18 cellular contexts compared by ENCODE assay signal in the genomic region with DNA sequence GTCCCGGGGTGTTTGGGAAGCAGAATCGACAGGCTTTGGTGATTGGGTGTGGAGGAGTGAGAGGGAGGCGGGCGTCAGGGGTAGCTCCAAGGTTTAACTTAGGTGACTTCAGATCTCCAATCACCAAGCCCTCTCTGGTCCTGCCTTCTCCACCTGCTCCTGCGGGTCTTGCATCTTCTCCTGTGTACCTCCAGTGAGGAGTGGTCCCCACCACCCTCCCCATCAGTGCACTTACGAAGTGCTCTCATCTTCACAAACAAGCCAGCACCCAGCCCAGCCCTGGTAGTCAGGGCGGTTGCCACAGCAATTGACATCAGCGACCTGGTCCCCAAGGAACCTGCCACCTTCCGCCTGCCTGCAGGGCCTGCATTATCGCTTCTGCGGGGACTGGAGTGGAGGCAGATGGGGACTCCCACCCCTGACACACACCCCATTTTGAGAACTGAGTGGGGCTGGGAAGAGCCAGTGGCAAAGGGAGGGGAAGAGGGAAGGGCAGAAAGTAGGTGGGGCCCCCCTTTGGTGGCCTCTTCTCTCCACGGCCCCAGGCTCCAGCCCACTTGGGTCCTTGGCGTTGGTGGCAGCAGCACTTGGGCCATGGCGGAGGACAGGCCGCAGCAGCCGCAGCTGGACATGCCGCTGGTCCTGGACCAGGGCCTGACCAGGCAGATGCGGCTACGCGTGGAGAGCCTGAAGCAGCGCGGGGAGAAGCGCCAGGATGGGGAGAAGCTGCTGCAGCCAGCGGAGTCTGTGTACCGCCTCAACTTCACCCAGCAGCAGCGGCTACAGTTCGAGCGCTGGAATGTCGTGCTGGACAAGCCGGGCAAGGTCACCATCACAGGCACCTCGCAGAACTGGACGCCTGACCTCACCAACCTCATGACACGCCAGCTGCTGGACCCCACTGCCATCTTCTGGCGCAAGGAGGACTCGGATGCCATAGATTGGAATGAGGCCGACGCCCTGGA. TPM values are rescaled to one million over a fixed set of nuclear protein-coding genes. Genes with fewer than 3 reads are reported as not detected.
DNase-seq lines count a peak whose midpoint lies in the region; ATAC-seq, FAIRE-seq and TF ChIP-seq lines count a peak whose summit lies in the region.
"Had no signal": no experiment of that assay in that cellular context is flagged by ENCODE, and none has a peak within 500 bp of the region (broad histone marks: within the 10 kb centered on the region; RNA-seq: fewer than 3 reads in every experiment).

A gene with protein sequence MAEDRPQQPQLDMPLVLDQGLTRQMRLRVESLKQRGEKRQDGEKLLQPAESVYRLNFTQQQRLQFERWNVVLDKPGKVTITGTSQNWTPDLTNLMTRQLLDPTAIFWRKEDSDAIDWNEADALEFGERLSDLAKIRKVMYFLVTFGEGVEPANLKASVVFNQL (plus strand): TSS at position 595 of the 965 bp plus-strand sequence. CDS start 0 bp downstream, at position 595.

- no peak within 1 kb of the TSS for H2BK120ac ChIP-seq in H1 (replicated peaks; ENCODE audit: low read depth, low read length)
- no peak within 1 kb of the TSS for H2BK120ac ChIP-seq in mesendoderm (ENCODE audit: low read depth, low read length)

- H3K18ac ChIP-seq in H1 (ENCODE audit: extremely low read depth, low read length) (no peak within 1 kb of the TSS), mesendoderm (ENCODE audit: low read length) (no peak within 1 kb of the TSS)

- TF ChIP-seq CTCF in H1 (IDR thresholded peaks at IDR 0.05; ENCODE audit: control extremely low read depth in 1 of 3, insufficient read depth in 1 of 3, low read depth in 1 of 3, low read length in 3 of 3), result no peak
- no peak for TF ChIP-seq CTCF in upper lobe of right lung (IDR thresholded peaks at IDR 0.05)

- H3K27me3 ChIP-seq in right cardiac atrium (ENCODE audit: control insufficient read depth, insufficient read depth), result no peaks in the 10 kb centered on the region
- H3K27me3 ChIP-seq in H1 (replicated peaks in 1 of 4; ENCODE audit: control insufficient read depth in 3 of 4, extremely low read depth in 1 of 4, insufficient read depth in 3 of 4, low read length in 3 of 4), result no peaks in the 10 kb centered on the region
- H3K27me3 ChIP-seq in mesendoderm (ENCODE audit: insufficient read depth, low read length, poor library complexity), result no peaks in the 10 kb centered on the region
- H3K27me3 ChIP-seq in upper lobe of right lung, result no peaks in the 10 kb centered on the region
- H3K27me3 ChIP-seq: SJSA1 had no signal

- H4K5ac ChIP-seq in H1 (ENCODE audit: insufficient read length, low read depth, low read length) (no peak within 1 kb of the TSS), mesendoderm (ENCODE audit: low read length) (no peak within 1 kb of the TSS)

- intact Hi-C loops in right cardiac atrium (cut with DNase I), result no loop called here
- intact Hi-C loops in left ventricle myocardium superior (cut with micrococcal nuclease), result no loop called here
- intact Hi-C loops in upper lobe of right lung (cut with DNase I), result no loop called here

- no peaks in the 10 kb centered on the region for H3K23me2 ChIP-seq in H1 (ENCODE audit: low read depth, low read length)

- TF ChIP-seq POLR2A in H1 (IDR thresholded peaks at IDR 0.05; ENCODE audit: control extremely low read depth in 1 of 2, low read depth in 2 of 2, low read length in 2 of 2), result no peak

- H3K4me3 ChIP-seq in right cardiac atrium (ENCODE audit: low read length), result no peak within 1 kb of the TSS
- H3K4me3 ChIP-seq in H1 (ENCODE audit: extremely low read depth in 1 of 4, insufficient read depth in 2 of 4, low read depth in 3 of 4, low read length in 4 of 4), result no peak within 1 kb of the TSS
- no peak within 1 kb of the TSS for H3K4me3 ChIP-seq in mesendoderm (ENCODE audit: low read length)
- no peak within 1 kb of the TSS for H3K4me3 ChIP-seq in upper lobe of right lung
- H3K4me3 ChIP-seq: SJSA1 had no signal

- no peak for TF ChIP-seq RAD21 in H1 (IDR thresholded peaks at IDR 0.05 in 1 of 2, conservative IDR thresholded peaks at IDR 0.05 in 1 of 2; ENCODE audit: low read depth in 2 of 2, low read length in 2 of 2)

- no peak within 1 kb of the TSS for H4K91ac ChIP-seq in H1 (replicated peaks; ENCODE audit: insufficient read length, low read length)

- no peak within 1 kb of the TSS for H3K14ac ChIP-seq in H1 (ENCODE audit: insufficient read length)

- WGBS in right cardiac atrium, result 92% methylated on average over 37 of the region's 37 CpGs
- WGBS in H1 (ENCODE audit: extremely low coverage in 1 of 2, insufficient coverage in 1 of 2, insufficient read length in 1 of 2, insufficient replicate concordance in 2 of 2, low coverage in 1 of 2, low lambda C conversion rate in 2 of 2, missing lambda C conversion rate in 1 of 2), 2 experiments, result 96% methylated on average over 37 of the region's 37 CpGs; no CpG with 5 or more reads in 1 of the 2 experiments
- WGBS in mesendoderm (ENCODE audit: extremely low coverage, insufficient coverage, low lambda C conversion rate), result no CpG with 5 or more reads among the region's 37 CpGs

- H2BK12ac ChIP-seq in H1 (ENCODE audit: low read depth, low read length), result no peak within 1 kb of the TSS

- no peaks in the 10 kb centered on the region for H3K9me3 ChIP-seq in right cardiac atrium (ENCODE audit: control insufficient read depth, low read length)
- H3K9me3 ChIP-seq in H1 (ENCODE audit: insufficient read depth in 2 of 2, low read depth in 1 of 2, low read length in 1 of 2), result no peaks in the 10 kb centered on the region
- H3K9me3 ChIP-seq in upper lobe of right lung, result no peaks in the 10 kb centered on the region
- H3K9me3 ChIP-seq: SJSA1 had no signal

- no peak within 1 kb of the TSS for H3K23ac ChIP-seq in H1 (ENCODE audit: insufficient read length)
- H3K23ac ChIP-seq in mesendoderm (ENCODE audit: low read length), result no peak within 1 kb of the TSS

- no peak within 1 kb of the TSS for H3K27ac ChIP-seq in right cardiac atrium (ENCODE audit: low read length)
- no peak within 1 kb of the TSS for H3K27ac ChIP-seq in H1 (ENCODE audit: low read depth, low read length)
- no peak within 1 kb of the TSS for H3K27ac ChIP-seq in mesendoderm (ENCODE audit: low read depth, low read length)
- no peak within 1 kb of the TSS for H3K27ac ChIP-seq in upper lobe of right lung
- H3K27ac ChIP-seq: KMS-11, SJSA1 had no signal

- H2BK20ac ChIP-seq in H1 (ENCODE audit: low read length), result no peak within 1 kb of the TSS

- H2BK5ac ChIP-seq in H1 (ENCODE audit: low read depth, low read length) (no peak within 1 kb of the TSS), mesendoderm (ENCODE audit: low read length) (no peak within 1 kb of the TSS)

- DNase-seq in right cardiac atrium (peak; percentile 10 to 36 (median 33)), left ventricle myocardium superior (no peak), H1 (ENCODE audit: low read depth in 1 of 2, low spot score in 2 of 2) (no peak), mesendoderm (peak; percentile 4), upper lobe of right lung (peak; percentile 60), HPDE6-E6E7 (ENCODE audit: extremely low spot score) (no peak), cortex of kidney (lab: John Stamatoyannopoulos, UW) (no peak)
- DNase-seq: CD4-positive, CD25-positive, alpha-beta regulatory T cell; DMS53; MM.1S; NCI-H1105; NCI-H1930; NCI-H524 had no signal

- CTCF ChIA-PET in H1 (lab: Charles Lee; ENCODE audit: partially characterized antibody), result interaction anchor here (0.6 to 19.1 kb wide), 15 partner anchors 11 to 304 kb away, joined by 3 to 297 read pairs (median 5); no protein-coding TSS in a partner anchor

- no peaks in the 10 kb centered on the region for H3K36me3 ChIP-seq in H1 (ENCODE audit: control insufficient read depth in 2 of 4, insufficient read depth in 4 of 4, low read length in 3 of 4)
- no peaks in the 10 kb centered on the region for H3K36me3 ChIP-seq in mesendoderm (ENCODE audit: control insufficient read depth, insufficient read depth, low read length)
- H3K36me3 ChIP-seq in upper lobe of right lung, result no peaks in the 10 kb centered on the region
- H3K36me3 ChIP-seq: SJSA1 had no signal

- H2AFZ ChIP-seq in H1 (ENCODE audit: low read length), result no peak within 1 kb of the TSS

- H4K20me1 ChIP-seq in H1 (replicated peaks in 1 of 2; ENCODE audit: control insufficient read depth in 1 of 2, insufficient read depth in 2 of 2, low read length in 2 of 2), result no peaks in the 10 kb centered on the region

- no peak within 1 kb of the TSS for H3K56ac ChIP-seq in H1 (replicated peaks; ENCODE audit: insufficient read length, low read depth, low read length)
- H3K56ac ChIP-seq in mesendoderm (ENCODE audit: low read length), result no peak within 1 kb of the TSS

- FAIRE-seq in H1 (lab: Jason Lieb, UNC), result no peak

- peak within 1 kb of the TSS; percentile 51 for H4K8ac ChIP-seq in H1 (ENCODE audit: extremely low read depth, insufficient read depth, low read length)
- H4K8ac ChIP-seq in mesendoderm (ENCODE audit: low read depth, low read length), result no peak within 1 kb of the TSS

- TF ChIP-seq EP300 in H1 (IDR thresholded peaks at IDR 0.05; ENCODE audit: borderline replicate concordance in 1 of 2, low read depth in 2 of 2, low read length in 2 of 2), result no peak

- no peak within 1 kb of the TSS for H2BK15ac ChIP-seq in H1 (ENCODE audit: low read length)
- no peak within 1 kb of the TSS for H2BK15ac ChIP-seq in mesendoderm (replicated peaks; ENCODE audit: low read depth)

- H3K4me2 ChIP-seq in H1 (ENCODE audit: insufficient read depth in 1 of 2, low read depth in 2 of 2, low read length in 2 of 2), result no peak within 1 kb of the TSS
- no peak within 1 kb of the TSS for H3K4me2 ChIP-seq in mesendoderm (ENCODE audit: low read length)
- H3K4me2 ChIP-seq: KMS-11 had no signal

- H3K4ac ChIP-seq in H1 (replicated peaks; ENCODE audit: insufficient read length, low read depth, low read length) (no peak within 1 kb of the TSS), mesendoderm (ENCODE audit: low read depth, low read length) (no peak within 1 kb of the TSS)

- no peaks in the 10 kb centered on the region for H3K79me2 ChIP-seq in H1 (ENCODE audit: control insufficient read depth in 1 of 2, insufficient read depth in 2 of 2, low read length in 2 of 2)
- H3K79me2 ChIP-seq in mesendoderm (ENCODE audit: control insufficient read depth, insufficient read depth, low read length), result no peaks in the 10 kb centered on the region

- POLR2A ChIA-PET in H1 (lab: Charles Lee; ENCODE audit: partially characterized antibody), result no interaction called here

- H3K4me1 ChIP-seq in right cardiac atrium (ENCODE audit: control insufficient read depth, insufficient read depth, low read length) (peaks cover 3% of the 10 kb centered on the region), H1 (replicated peaks in 1 of 4; ENCODE audit: control insufficient read depth in 3 of 4, insufficient read depth in 4 of 4, low read length in 3 of 4) (no peaks in the 10 kb centered on the region), mesendoderm (ENCODE audit: control insufficient read depth, low read depth, low read length) (no peaks in the 10 kb centered on the region), upper lobe of right lung (no peaks in the 10 kb centered on the region)

- ATAC-seq in right cardiac atrium (no peak), left ventricle myocardium superior (no peak), upper lobe of right lung (no peak), HG03565 (IDR thresholded peaks at IDR 0.05; ENCODE audit: unreplicated experiment) (no peak)
- ATAC-seq: HCT116 had no signal

- H3K79me1 ChIP-seq in H1 (ENCODE audit: low read depth, low read length) (no peaks in the 10 kb centered on the region), mesendoderm (ENCODE audit: low read length) (no peaks in the 10 kb centered on the region)

- H2AK5ac ChIP-seq in H1 (ENCODE audit: low read depth, low read length) (no peak within 1 kb of the TSS), mesendoderm (ENCODE audit: low read length) (no peak within 1 kb of the TSS)

- H3K9ac ChIP-seq in H1 (replicated peaks in 1 of 4; ENCODE audit: extremely low read depth in 1 of 4, low read depth in 3 of 4, low read length in 3 of 4) (no peak within 1 kb of the TSS), mesendoderm (ENCODE audit: low read length) (no peak within 1 kb of the TSS)
- H3K9ac ChIP-seq: KMS-11 had no signal

RNA-seq across cellular contexts. Expression of the gene that starts here (rescaled TPM):
- total RNA-seq in right cardiac atrium, result not detected
- polyA plus RNA-seq in right cardiac atrium, result not detected
- total RNA-seq in left ventricle myocardium superior, result not detected
- 0.75 TPM in 1 of 2 replicates, not detected in the other for total RNA-seq in H1 (2021; fragmentation: NEBNext Ultra II Directional; extraction: Animal tissue kit (Norgen Biotek cat#: 25700))
- not detected in 2 replicates for polyA plus RNA-seq in H1 (2011; rRNA removed)
- not detected for polyA plus RNA-seq in H1 (2011; cell fraction: cytosol; rRNA removed)
- polyA plus RNA-seq in H1 (2011; cell fraction: nucleus; rRNA removed), result 1.3 TPM
- not detected in 4 replicates for polyA plus RNA-seq in H1 (2012, experiment 1 of 2)
- not detected for polyA plus RNA-seq in H1 (2012, experiment 2 of 2)
- polyA plus RNA-seq in H1 (2013, experiment 1 of 2), result not detected
- not detected for polyA plus RNA-seq in H1 (2013, experiment 2 of 2)
- polyA minus RNA-seq in H1 (2011; rRNA and poly(A)+ RNA removed), result 1.0 TPM in 1 of 2 replicates, not detected in the other
- polyA minus RNA-seq in H1 (2011; cell fraction: cytosol; rRNA and poly(A)+ RNA removed), result not detected
- polyA minus RNA-seq in H1 (2011; cell fraction: nucleus; rRNA and poly(A)+ RNA removed), result 2.4 TPM
- polyA plus RNA-seq in mesendoderm (2013, experiment 1 of 2), result 0.11 TPM
- polyA plus RNA-seq in mesendoderm (2013, experiment 2 of 2), result not detected
- total RNA-seq in upper lobe of right lung, result not detected
- total RNA-seq: A673; CD4-positive, CD25-positive, alpha-beta regulatory T cell; SJSA1 had no signal
- polyA plus RNA-seq: CD4-positive, CD25-positive, alpha-beta regulatory T cell had no signal

Comparison
In these comparisons a context has a peak if more than half of its experiments do, and no peak if none do; other contexts are left out.
1. Peak in DNase-seq in right cardiac atrium; RNA of the gene not detected or under 1 TPM.
2. Peak in DNase-seq in upper lobe of right lung; RNA of the gene not detected or under 1 TPM.